In genomic region chr9:98010450-98010849, GRCh38 we compare ENCODE assay signal across 10 cellular contexts. TPM values are rescaled to one million over a fixed set of nuclear protein-coding genes. Genes with fewer than 3 reads are reported as not detected.
DNase-seq lines count a peak whose midpoint lies in the region; ATAC-seq, FAIRE-seq and TF ChIP-seq lines count a peak whose summit lies in the region.
"Had no signal": no experiment of that assay in that cellular context is flagged by ENCODE, and none has a peak within 500 bp of the region (broad histone marks: within the 10 kb centered on the region; RNA-seq: fewer than 3 reads in every experiment).

No MANE protein-coding gene starts in this region.

- no peaks in the 10 kb centered on the region for H3K9me3 Mint-ChIP-seq in IgD-negative memory B cell
- no peaks in the 10 kb centered on the region for H3K9me3 Mint-ChIP-seq in endothelial cell (ENCODE audit: unreplicated experiment)
- no peaks in the 10 kb centered on the region for H3K9me3 Mint-ChIP-seq in activated CD8-positive, alpha-beta memory T cell treated with anti-CD3 and anti-CD28 coated beads, Interleukin-2, amount 10 ng/mL, durations not matched to agents 7 days and 5 days (ENCODE audit: low read depth)

- DNase-seq in DMS 273 (lab: John Stamatoyannopoulos, UW; ENCODE audit: unreplicated experiment) (peak; percentile 10), DMS 273 treated with DMSO at 0.1 percent for 48 hours (lab: John Stamatoyannopoulos, UW) (no peak), endothelial cell (ENCODE audit: low spot score) (peak; percentile 14), small intestine (peak; percentile 60), D341Med (ENCODE audit: low spot score) (no peak)
- no peak for DNase-seq in activated CD8-positive, alpha-beta memory T cell treated with anti-CD3 and anti-CD28 coated beads, Interleukin-2, amount 10 ng/mL, durations not matched to agents 7 days and 5 days

- no peaks in the 10 kb centered on the region for H3K9me3 ChIP-seq in small intestine (ENCODE audit: control insufficient read depth, low read depth)

- no peak overlapping the region for H3K27ac ChIP-seq in small intestine (ENCODE audit: low read depth in 1 of 2, low read length in 1 of 2)
- H3K27ac ChIP-seq: 22Rv1 had no signal

- H3K36me3 Mint-ChIP-seq in IgD-negative memory B cell (peaks cover 3% of the 10 kb centered on the region), endothelial cell (ENCODE audit: low read depth, unreplicated experiment) (peaks cover 36% of the 10 kb centered on the region)
- peaks cover 78% of the 10 kb centered on the region for H3K36me3 Mint-ChIP-seq in activated CD8-positive, alpha-beta memory T cell treated with anti-CD3 and anti-CD28 coated beads, Interleukin-2, amount 10 ng/mL, durations not matched to agents 7 days and 5 days

- peak overlapping the region; percentile 6 to 82 (median 44) for H3K27ac Mint-ChIP-seq in IgD-negative memory B cell
- H3K27ac Mint-ChIP-seq in endothelial cell (ENCODE audit: unreplicated experiment) = no peak overlapping the region
- no peak overlapping the region for H3K27ac Mint-ChIP-seq in activated CD8-positive, alpha-beta memory T cell treated with anti-CD3 and anti-CD28 coated beads, Interleukin-2, amount 10 ng/mL, durations not matched to agents 7 days and 5 days

- no peak overlapping the region for H3K4me3 ChIP-seq in small intestine (ENCODE audit: low read depth in 1 of 2, low read length in 2 of 2)

- H3K4me1 ChIP-seq in small intestine (ENCODE audit: control insufficient read depth in 2 of 2, insufficient read depth in 1 of 2, low read depth in 1 of 2, low read length in 1 of 2) = no peaks in the 10 kb centered on the region

- peak overlapping the region in 1 of 4 donors; percentile 44 for H3K4me3 Mint-ChIP-seq in IgD-negative memory B cell
- no peak overlapping the region for H3K4me3 Mint-ChIP-seq in endothelial cell (ENCODE audit: unreplicated experiment)
- no peak overlapping the region for H3K4me3 Mint-ChIP-seq in activated CD8-positive, alpha-beta memory T cell treated with anti-CD3 and anti-CD28 coated beads, Interleukin-2, amount 10 ng/mL, durations not matched to agents 7 days and 5 days

- CTCF ChIA-PET in activated CD8-positive, alpha-beta memory T cell treated with anti-CD3 and anti-CD28 coated beads, Interleukin-2, amount 10 ng/mL, durations not matched to agents 7 days and 5 days (lab: Charles Lee) = interaction anchor here (1.1 to 1.3 kb wide), 2 partner anchors 24 to 87 kb away, joined by 3 to 4 read pairs; no protein-coding TSS in a partner anchor

- H3K4me1 Mint-ChIP-seq in IgD-negative memory B cell = peaks cover 17 to 20% (median 18%) of the 10 kb centered on the region in 3 donors
- peaks cover 8% of the 10 kb centered on the region for H3K4me1 Mint-ChIP-seq in endothelial cell (ENCODE audit: unreplicated experiment)
- peaks cover 23% of the 10 kb centered on the region for H3K4me1 Mint-ChIP-seq in activated CD8-positive, alpha-beta memory T cell treated with anti-CD3 and anti-CD28 coated beads, Interleukin-2, amount 10 ng/mL, durations not matched to agents 7 days and 5 days

- no peak for FAIRE-seq in small intestine (lab: Jason Lieb, UNC)
- FAIRE-seq: keratinocyte had no signal

- ATAC-seq in GM21526 (IDR thresholded peaks at IDR 0.05; ENCODE audit: low FRiP score, unreplicated experiment) = peak; percentile 77
- ATAC-seq in activated CD8-positive, alpha-beta memory T cell treated with anti-CD3 and anti-CD28 coated beads, Interleukin-2, amount 10 ng/mL, durations not matched to agents 7 days and 5 days = no peak

- H3K27me3 ChIP-seq in small intestine (ENCODE audit: control insufficient read depth in 2 of 2, insufficient read depth in 2 of 2, low read length in 2 of 2) = no peaks in the 10 kb centered on the region

- 20 to 31% (median 27%) methylated on average over 2 of the region's 2 CpGs for WGBS in small intestine, 3 donors

- no peaks in the 10 kb centered on the region for H3K27me3 Mint-ChIP-seq in IgD-negative memory B cell
- H3K27me3 Mint-ChIP-seq in endothelial cell (ENCODE audit: unreplicated experiment) = peaks cover 3% of the 10 kb centered on the region
- no peaks in the 10 kb centered on the region for H3K27me3 Mint-ChIP-seq in activated CD8-positive, alpha-beta memory T cell treated with anti-CD3 and anti-CD28 coated beads, Interleukin-2, amount 10 ng/mL, durations not matched to agents 7 days and 5 days

- peaks cover 16 to 22% of the 10 kb centered on the region in 2 donors for H3K36me3 ChIP-seq in small intestine (ENCODE audit: control insufficient read depth in 2 of 2, insufficient read depth in 2 of 2, low read length in 2 of 2)

- no peak for TF ChIP-seq CTCF in endothelial cell (IDR thresholded peaks at IDR 0.05; ENCODE audit: unreplicated experiment)

RNA-seq across cellular contexts. Expression of gene ANP32B, which starts 27.3 kb away (rescaled TPM):
- polyA plus RNA-seq in IgD-negative memory B cell = 87.0 TPM
- total RNA-seq in endothelial cell (ENCODE audit: unreplicated experiment) = 108 TPM
- 100 to 1,000 TPM; 106 to 188 (median 176) TPM for polyA plus RNA-seq in small intestine
- total RNA-seq in activated CD8-positive, alpha-beta memory T cell treated with anti-CD3 and anti-CD28 coated beads, Interleukin-2, amount 10 ng/mL, durations not matched to agents 7 days and 5 days = 100 to 1,000 TPM; 299 to 301 TPM

RNA-seq across cellular contexts. Expression of gene NANS, which starts 46.1 kb away (rescaled TPM):
- 26.9 TPM for polyA plus RNA-seq in IgD-negative memory B cell
- total RNA-seq in endothelial cell (ENCODE audit: unreplicated experiment) = 41.4 TPM
- polyA plus RNA-seq in small intestine = 100 to 1,000 TPM in 1 of 3 donors, 10 to 100 TPM in 2; 57.0 to 120 (median 68.9) TPM
- 10 to 100 TPM; 35.5 to 47.8 TPM for total RNA-seq in activated CD8-positive, alpha-beta memory T cell treated with anti-CD3 and anti-CD28 coated beads, Interleukin-2, amount 10 ng/mL, durations not matched to agents 7 days and 5 days

Comparison
In these comparisons a context has a peak if more than half of its experiments do, and no peak if none do; other contexts are left out.
1. DNase-seq: peak in DMS 273 (single experiment), endothelial cell (single experiment) and small intestine (single experiment); none in DMS 273 treated with DMSO at 0.1 percent for 48 hours (single experiment), D341Med (single experiment) and activated CD8-positive, alpha-beta memory T cell treated with anti-CD3 and anti-CD28 coated beads, Interleukin-2, amount 10 ng/mL, durations not matched to agents 7 days and 5 days (single experiment).
2. H3K27ac Mint-ChIP-seq: peak in IgD-negative memory B cell (3 of 3); none in endothelial cell (single experiment) and activated CD8-positive, alpha-beta memory T cell treated with anti-CD3 and anti-CD28 coated beads, Interleukin-2, amount 10 ng/mL, durations not matched to agents 7 days and 5 days (single experiment).